ENCODE assay signal across 8 cellular contexts in the genomic region with DNA sequence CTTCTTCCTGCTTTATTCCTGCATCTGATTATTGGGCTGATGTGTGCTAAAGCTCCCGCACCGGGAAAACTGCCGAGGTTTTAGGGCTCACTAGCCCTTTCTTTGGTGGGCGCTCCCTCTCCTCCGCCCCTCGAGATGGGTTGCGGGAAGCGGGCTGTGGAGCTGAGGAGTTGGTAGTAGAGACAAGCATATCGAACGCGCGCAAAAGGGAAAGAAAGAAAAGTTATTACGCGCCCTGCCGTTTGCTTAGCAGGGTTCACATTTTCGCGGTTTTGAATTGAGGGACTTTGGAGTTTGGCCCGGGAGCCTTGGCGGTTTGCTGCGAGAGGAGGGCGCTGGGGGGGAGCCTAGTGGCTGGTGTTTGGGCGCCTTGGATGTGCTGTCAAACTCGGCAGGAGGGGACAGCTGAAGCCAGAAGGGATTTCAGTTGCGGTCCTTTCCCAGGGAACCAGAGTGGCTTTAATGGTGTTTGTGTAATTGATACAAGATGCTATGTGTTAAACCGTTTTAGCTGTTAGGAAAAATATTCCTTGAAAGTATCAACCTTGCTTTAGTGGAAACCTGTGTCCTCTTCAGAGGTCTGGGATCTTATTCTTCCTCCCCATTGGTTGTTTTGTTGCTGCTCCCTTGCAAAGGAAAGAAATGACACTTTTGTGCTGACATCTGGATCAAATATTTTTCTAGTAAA. TPM values are rescaled to one million over a fixed set of nuclear protein-coding genes. Genes with fewer than 3 reads are reported as not detected.
DNase-seq lines count a peak whose midpoint lies in the region; ATAC-seq, FAIRE-seq and TF ChIP-seq lines count a peak whose summit lies in the region.

No MANE protein-coding gene starts in this region.

- H2AFZ ChIP-seq in PC-3 (ENCODE audit: low read length) (peak overlapping the region; percentile 69), HepG2 (ENCODE audit: low read length) (no peak overlapping the region)

- H3K4me1 ChIP-seq in PC-3 (ENCODE audit: insufficient read depth, low read length) (peaks cover 14% of the 10 kb centered on the region), colonic mucosa (peaks cover 7% of the 10 kb centered on the region), HepG2 (ENCODE audit: insufficient read depth, low read length) (peaks cover 24% of the 10 kb centered on the region)

- POLR2A ChIA-PET in PC-3 (lab: Charles Lee; ENCODE audit: unreplicated experiment), result interaction anchor here (0.6 kb wide), 1 partner anchor 927 kb away, joined by 3 read pairs; no protein-coding TSS in a partner anchor
- POLR2A ChIA-PET in HepG2 (lab: Yijun Ruan, JAX), result interaction anchor here (0.9 to 2.5 kb wide), 9 partner anchors 8 to 177 kb away, joined by 3 to 14 read pairs (median 8); a partner anchor contains a TSS

- ATAC-seq in PC-3, result no peak; the same call in 1 of the 2 replicates
- ATAC-seq in HepG2, result peak; percentile 39
- no peak for ATAC-seq in stimulated activated naive CD8-positive, alpha-beta T cell treated with anti-CD3 and anti-CD28 coated beads, Interleukin-15, amount 100 ng/mL, for 72 hours
- ATAC-seq in GM21526 (IDR thresholded peaks at IDR 0.05; ENCODE audit: low FRiP score, unreplicated experiment), result no peak

- H3K27me3 Mint-ChIP-seq in T-helper 1 cell treated with Interleukin-12 subunit alpha and Interleukin-12 subunit beta and Interleukin-4 antibody, amounts not matched to agents 30 μg/mL and 1 μg/mL, for 36 hours (ENCODE audit: low read depth), result peaks cover 63% of the 10 kb centered on the region
- peaks cover 77% of the 10 kb centered on the region for H3K27me3 Mint-ChIP-seq in stimulated activated naive CD8-positive, alpha-beta T cell treated with anti-CD3 and anti-CD28 coated beads, Interleukin-15, amount 100 ng/mL, for 72 hours

- intact Hi-C loops in PC-3 (cut with micrococcal nuclease), result loop anchor here (1.0 to 5.0 kb wide), 8 partner anchors 15 to 150 kb away; no protein-coding TSS in a partner anchor
- intact Hi-C loops in colonic mucosa (cut with DNase I), result loop anchor here (10.0 kb wide), 1 partner anchor 133 kb away; no protein-coding TSS in a partner anchor
- intact Hi-C loops in HepG2 (cut with micrococcal nuclease; ENCODE audit: unreplicated experiment), result loop anchor here (2.0 to 10.0 kb wide), 6 partner anchors 40 to 177 kb away; a partner anchor contains a TSS

- in situ Hi-C loops in HepG2 (cut with HindIII; ENCODE audit: extremely low pct_ligation_motif_present, low pct_unique_long_range_greater_than_20kb), result no loop called here

- H3K9me2 ChIP-seq in PC-3 (replicated peaks; ENCODE audit: low read length), result no peaks in the 10 kb centered on the region

- no peaks in the 10 kb centered on the region for H3F3A ChIP-seq in PC-3 (ENCODE audit: low read length, unreplicated experiment)

- H3K4me1 Mint-ChIP-seq in T-helper 1 cell treated with Interleukin-12 subunit alpha and Interleukin-12 subunit beta and Interleukin-4 antibody, amounts not matched to agents 30 μg/mL and 1 μg/mL, for 36 hours (ENCODE audit: low read depth), result peaks cover 6% of the 10 kb centered on the region
- peaks cover 17% of the 10 kb centered on the region for H3K4me1 Mint-ChIP-seq in stimulated activated naive CD8-positive, alpha-beta T cell treated with anti-CD3 and anti-CD28 coated beads, Interleukin-15, amount 100 ng/mL, for 72 hours

- no peak overlapping the region for H3K27ac Mint-ChIP-seq in T-helper 1 cell treated with Interleukin-12 subunit alpha and Interleukin-12 subunit beta and Interleukin-4 antibody, amounts not matched to agents 30 μg/mL and 1 μg/mL, for 36 hours
- peak overlapping the region in 1 of 2 donors; percentile 57 for H3K27ac Mint-ChIP-seq in stimulated activated naive CD8-positive, alpha-beta T cell treated with anti-CD3 and anti-CD28 coated beads, Interleukin-15, amount 100 ng/mL, for 72 hours

- H3K9me3 ChIP-seq in PC-3 (ENCODE audit: low read length) (no peaks in the 10 kb centered on the region), colonic mucosa (no peaks in the 10 kb centered on the region), HepG2 (ENCODE audit: low read length) (no peaks in the 10 kb centered on the region)

- no peaks in the 10 kb centered on the region for H4K20me1 ChIP-seq in PC-3 (ENCODE audit: low read length)
- peaks cover 9% of the 10 kb centered on the region for H4K20me1 ChIP-seq in HepG2 (ENCODE audit: insufficient read depth, low read length)

- no peaks in the 10 kb centered on the region for H3K9me3 Mint-ChIP-seq in T-helper 1 cell treated with Interleukin-12 subunit alpha and Interleukin-12 subunit beta and Interleukin-4 antibody, amounts not matched to agents 30 μg/mL and 1 μg/mL, for 36 hours
- H3K9me3 Mint-ChIP-seq in stimulated activated naive CD8-positive, alpha-beta T cell treated with anti-CD3 and anti-CD28 coated beads, Interleukin-15, amount 100 ng/mL, for 72 hours, result no peaks in the 10 kb centered on the region

- FAIRE-seq in HepG2 (lab: Jason Lieb, UNC), result peak; percentile 51

- WGBS in HepG2 (ENCODE audit: low lambda C conversion rate), result 0% methylated on average over 25 of the region's 25 CpGs

- CTCF ChIA-PET in PC-3 (lab: Charles Lee), result interaction anchor here (0.6 to 0.7 kb wide), 3 partner anchors 15 to 146 kb away, joined by 3 to 6 read pairs (median 3); no protein-coding TSS in a partner anchor
- CTCF ChIA-PET in HepG2 (lab: Yijun Ruan, JAX; ENCODE audit: low intra/inter-chr PET ratio, low total read pairs), result interaction anchor here (1.4 kb wide), 1 partner anchor 61 kb away, joined by 5 read pairs; no protein-coding TSS in a partner anchor

- H3K36me3 Mint-ChIP-seq in T-helper 1 cell treated with Interleukin-12 subunit alpha and Interleukin-12 subunit beta and Interleukin-4 antibody, amounts not matched to agents 30 μg/mL and 1 μg/mL, for 36 hours (ENCODE audit: low read depth), result no peaks in the 10 kb centered on the region

- H3K36me3 ChIP-seq in PC-3 (ENCODE audit: low read depth, low read length), result no peaks in the 10 kb centered on the region
- no peaks in the 10 kb centered on the region for H3K36me3 ChIP-seq in colonic mucosa
- peaks cover 0 to 1% of the 10 kb centered on the region in 2 experiments; a peak in 1 of 5 replicates for H3K36me3 ChIP-seq in HepG2 (replicated peaks in 1 of 2; ENCODE audit: control insufficient read depth in 1 of 2, insufficient read depth in 2 of 2, low read length in 2 of 2)

- BruUV-seq in PC-3 (replicated peaks; lab: Mats Ljungman, UMichigan) (no TSS peak), HepG2 (replicated peaks; lab: Mats Ljungman, UMichigan) (no TSS peak)

- peaks cover 8% of the 10 kb centered on the region for H3K79me2 ChIP-seq in PC-3 (ENCODE audit: low read length)
- peaks cover 48% of the 10 kb centered on the region for H3K79me2 ChIP-seq in HepG2 (ENCODE audit: insufficient read depth, low read length)

- peak overlapping the region; percentile 92 for H3K4me2 ChIP-seq in PC-3 (ENCODE audit: low read length)
- peak overlapping the region; percentile 90 for H3K4me2 ChIP-seq in HepG2 (ENCODE audit: low read depth, low read length)

- H3K4me3 ChIP-seq in PC-3 (ENCODE audit: low read length), result peak overlapping the region; percentile 73
- peak overlapping the region; percentile 71 for H3K4me3 ChIP-seq in colonic mucosa
- H3K4me3 ChIP-seq in HepG2 (replicated peaks in 1 of 3; ENCODE audit: insufficient read depth in 1 of 3, low read depth in 2 of 3, low read length in 3 of 3), result peak overlapping the region; percentile 86 to 99 (median 89)

- H3K27ac ChIP-seq in PC-3 (ENCODE audit: low read length) (no peak overlapping the region), colonic mucosa (peak overlapping the region; percentile 95), HepG2 (ENCODE audit: extremely low read length, insufficient read depth, low read length) (peak overlapping the region; percentile 88)

- H3K4me3 Mint-ChIP-seq in T-helper 1 cell treated with Interleukin-12 subunit alpha and Interleukin-12 subunit beta and Interleukin-4 antibody, amounts not matched to agents 30 μg/mL and 1 μg/mL, for 36 hours, result peak overlapping the region; percentile 89
- peak overlapping the region; percentile 82 to 96 for H3K4me3 Mint-ChIP-seq in stimulated activated naive CD8-positive, alpha-beta T cell treated with anti-CD3 and anti-CD28 coated beads, Interleukin-15, amount 100 ng/mL, for 72 hours

- TF ChIP-seq CTCF in PC-3 (conservative IDR thresholded peaks at IDR 0.05; ENCODE audit: low read depth, low read length) (no peak), colonic mucosa (IDR thresholded peaks at IDR 0.05) (no peak), HepG2 (CRISPR knock-in tag; IDR thresholded peaks at IDR 0.05) (peak; percentile 42)

- TF ChIP-seq POLR2A in HepG2 (IDR thresholded peaks at IDR 0.05; ENCODE audit: insufficient read depth in 1 of 2, low read depth in 2 of 2, low read length in 2 of 2), result peak in 1 of 2 experiments; percentile 50; a peak in 1 of 4 replicates

- no peaks in the 10 kb centered on the region for H3K27me3 ChIP-seq in PC-3 (ENCODE audit: low read length)
- H3K27me3 ChIP-seq in colonic mucosa, result no peaks in the 10 kb centered on the region
- no peaks in the 10 kb centered on the region for H3K27me3 ChIP-seq in HepG2 (ENCODE audit: control insufficient read depth in 1 of 2, insufficient read depth in 2 of 2, low read length in 2 of 2)

- TF ChIP-seq RAD21 in HepG2 (CRISPR knock-in tag; IDR thresholded peaks at IDR 0.05), result no peak

- TF ChIP-seq EP300 in HepG2 (IDR thresholded peaks at IDR 0.05; ENCODE audit: low read depth in 2 of 2, low read length in 2 of 2), result peak in 1 of 2 experiments; percentile 60; a peak in 1 of 4 replicates
- no peak for TF ChIP-seq EP300 in HepG2 (CRISPR knock-in tag; IDR thresholded peaks at IDR 0.05; ENCODE audit: borderline replicate concordance)

- H3K9ac ChIP-seq in PC-3 (ENCODE audit: low read length) (peak overlapping the region; percentile 60), colonic mucosa (ENCODE audit: low read depth in 2 of 2, low read length in 2 of 2) (peak overlapping the region; percentile 85 to 99), HepG2 (ENCODE audit: insufficient read depth, low read depth, low read length) (peak overlapping the region; percentile 77)

- DNase-seq in T-helper 1 cell, result no peak
- peak; percentile 37 for DNase-seq in PC-3
- peak; percentile 88 for DNase-seq in colonic mucosa
- DNase-seq in HepG2 (ENCODE audit: low spot score), result peak; percentile 70
- DNase-seq in stimulated activated naive CD8-positive, alpha-beta T cell treated with anti-CD3 and anti-CD28 coated beads, Interleukin-15, amount 100 ng/mL, for 72 hours, result peak; percentile 11 to 12
- no peak for DNase-seq in NK-92 treated with Interleukin-12 subunit alpha and Interleukin-12 subunit beta, amount 100 ng/mL, for 24 hours (lab: John Stamatoyannopoulos, UW)

RNA-seq across cellular contexts. Expression of a gene that starts 1.1 kb away (rescaled TPM):
- total RNA-seq in PC-3 (2014; rRNA removed) (3.3 and 4.9 TPM in 2 replicates), colonic mucosa (10 to 100 TPM; 48.9 to 81.2 TPM), HepG2 (2016; rRNA removed; fragmentation: Illumina TruSeq; extraction: Trizol) (14.7 and 17.8 TPM in 2 replicates)
- total RNA-seq in HepG2 (2016; cell fraction: cytosol; rRNA removed; fragmentation: Illumina TruSeq; extraction: Trizol; ENCODE audit: low read depth), result 9.7 and 12.8 TPM in 2 replicates
- 15.0 and 17.5 TPM in 2 replicates for total RNA-seq in HepG2 (2016; cell fraction: insoluble cytoplasmic fraction; rRNA removed; fragmentation: Illumina TruSeq; extraction: Trizol)
- 9.3 and 9.5 TPM in 2 replicates for total RNA-seq in HepG2 (2016; cell fraction: membrane; rRNA removed; fragmentation: Illumina TruSeq; extraction: Trizol)
- total RNA-seq in HepG2 (2016; cell fraction: nucleus; rRNA removed; fragmentation: Illumina TruSeq; extraction: Trizol), result 24.7 and 28.9 TPM in 2 replicates
- 6.8 and 8.7 TPM in 2 replicates for polyA plus RNA-seq in HepG2 (2011; rRNA removed)
- 2.3 and 3.7 TPM in 2 replicates for polyA plus RNA-seq in HepG2 (2011; cell fraction: cytosol; rRNA removed)
- polyA plus RNA-seq in HepG2 (2011; cell fraction: nucleus; rRNA removed), result 6.2 and 8.6 TPM in 2 replicates
- polyA plus RNA-seq in HepG2 (2012), result 7.5 and 8.7 TPM in 2 replicates
- 0.36 and 0.77 TPM in 2 replicates for polyA plus RNA-seq in HepG2 (2016; cell fraction: cytosol; fragmentation: Illumina TruSeq; extraction: Trizol; ENCODE audit: low read depth)
- polyA plus RNA-seq in HepG2 (2016; cell fraction: insoluble cytoplasmic fraction; fragmentation: Illumina TruSeq; extraction: Trizol; ENCODE audit: low read depth), result 13.9 and 14.1 TPM in 2 replicates
- polyA plus RNA-seq in HepG2 (2016; cell fraction: membrane; fragmentation: Illumina TruSeq; extraction: Trizol; ENCODE audit: low read depth), result 1.1 and 1.3 TPM in 2 replicates
- polyA plus RNA-seq in HepG2 (2016; cell fraction: nucleus; fragmentation: Illumina TruSeq; extraction: Trizol; ENCODE audit: insufficient read depth, low read depth), result 17.0 and 17.5 TPM in 2 replicates
- 4.9 and 14.7 TPM in 2 replicates for polyA minus RNA-seq in HepG2 (2011; rRNA and poly(A)+ RNA removed; ENCODE audit: low replicate concordance)
- polyA minus RNA-seq in HepG2 (2011; cell fraction: cytosol; rRNA and poly(A)+ RNA removed), result 6.5 and 6.9 TPM in 2 replicates
- polyA minus RNA-seq in HepG2 (2011; cell fraction: nucleus; rRNA and poly(A)+ RNA removed), result 40.7 and 43.9 TPM in 2 replicates

Comparison
In these comparisons a context has a peak if more than half of its experiments do, and no peak if none do; other contexts are left out.
1. DNase-seq: peak in PC-3 (single experiment), colonic mucosa (single experiment), HepG2 (single experiment) and stimulated activated naive CD8-positive, alpha-beta T cell treated with anti-CD3 and anti-CD28 coated beads, Interleukin-15, amount 100 ng/mL, for 72 hours (2 of 2); none in T-helper 1 cell (0 of 5) and NK-92 treated with Interleukin-12 subunit alpha and Interleukin-12 subunit beta, amount 100 ng/mL, for 24 hours (single experiment).
2. Peak in every context shown above with its lines, with median percentiles within 50 percentile points of each other: H3K4me3 ChIP-seq and H3K9ac ChIP-seq.